ENCODE assay signal across 31 cellular contexts in genomic region chr16:7422489-7422888, GRCh38.
"Had no signal": no experiment of that assay in that cellular context is flagged by ENCODE, and none has a peak within 500 bp of the region (broad histone marks: within the 10 kb centered on the region; RNA-seq: fewer than 3 reads in every experiment).

No MANE protein-coding gene starts in this region.

- DNase-seq: activated CD4-positive, alpha-beta memory T cell treated with anti-CD3 and anti-CD28 coated beads for 36 hours; activated CD4-positive, alpha-beta T cell treated with anti-CD3 and anti-CD28 coated beads for 36 hours; activated CD4-positive, alpha-beta T cell treated with anti-CD3 and anti-CD28 coated beads, Interleukin-2, amount 10 ng/mL, durations not matched to agents 24 days and 14 days; activated CD4-positive, CD25-positive, alpha-beta regulatory T cell; activated CD4-positive, CD25-positive, alpha-beta regulatory T cell treated with anti-CD3 and anti-CD28 coated beads, Interleukin-2, amount 50 U/mL, for 72 hours; activated CD8-positive, alpha-beta memory T cell treated with anti-CD3 and anti-CD28 coated beads, Interleukin-2, amount 10 ng/mL, durations not matched to agents 7 days and 5 days; activated CD8-positive, alpha-beta memory T cell treated with anti-CD3 and anti-CD28 coated beads, Interleukin-2, amount 50 U/mL, for 4 hours; activated CD8-positive, alpha-beta T cell treated with anti-CD3 and anti-CD28 coated beads, Interleukin-2, amount 10 ng/mL, durations not matched to agents 7 days and 5 days; activated effector memory CD4-positive, alpha-beta T cell treated with anti-CD3 and anti-CD28 coated beads, Interleukin-2, amount 50 U/mL, for 16 hours; activated naive CD4-positive, alpha-beta T cell treated with anti-CD3 and anti-CD28 coated beads for 36 hours; activated naive CD8-positive, alpha-beta T cell treated with anti-CD3 and anti-CD28 coated beads for 36 hours; activated naive CD8-positive, alpha-beta T cell treated with anti-CD3 and anti-CD28 coated beads, Interleukin-2, amount 50 U/mL, for 24 hours; activated T-cell treated with anti-CD3 and anti-CD28 coated beads, Interleukin-2, amount 50 U/mL, for 1 hour; activated T-cell treated with anti-CD3 and anti-CD28 coated beads, Interleukin-2, amount 50 U/mL, for 48 hours; adrenal gland; amygdala; colonic mucosa; effector CD8-positive, alpha-beta T cell; esophagus squamous epithelium; foreskin melanocyte; T-helper 2 cell had no signal

- H3K27me3 Mint-ChIP-seq: activated CD4-positive, alpha-beta memory T cell treated with anti-CD3 and anti-CD28 coated beads for 36 hours; activated CD4-positive, alpha-beta T cell treated with anti-CD3 and anti-CD28 coated beads for 36 hours; activated CD4-positive, alpha-beta T cell treated with anti-CD3 and anti-CD28 coated beads, Interleukin-2, amount 10 ng/mL, durations not matched to agents 24 days and 14 days; activated CD8-positive, alpha-beta memory T cell treated with anti-CD3 and anti-CD28 coated beads, Interleukin-2, amount 10 ng/mL, durations not matched to agents 7 days and 5 days; activated naive CD4-positive, alpha-beta T cell treated with anti-CD3 and anti-CD28 coated beads, Interleukin-2, amount 50 U/mL, for 24 hours; activated naive CD8-positive, alpha-beta T cell treated with anti-CD3 and anti-CD28 coated beads for 36 hours; activated naive CD8-positive, alpha-beta T cell treated with anti-CD3 and anti-CD28 coated beads, Interleukin-2, amount 50 U/mL, for 24 hours; central memory CD8-positive, alpha-beta T cell had no signal

- ATAC-seq: activated CD4-positive, alpha-beta T cell treated with anti-CD3 and anti-CD28 coated beads for 36 hours; activated CD8-positive, alpha-beta memory T cell treated with anti-CD3 and anti-CD28 coated beads, Interleukin-2, amount 10 ng/mL, durations not matched to agents 7 days and 5 days; activated CD8-positive, alpha-beta T cell treated with anti-CD3 and anti-CD28 coated beads, Interleukin-2, amount 10 ng/mL, durations not matched to agents 7 days and 5 days; activated naive CD8-positive, alpha-beta T cell treated with anti-CD3 and anti-CD28 coated beads, Interleukin-2, amount 50 U/mL, for 24 hours; gastroesophageal sphincter had no signal

- H3K4me1 Mint-ChIP-seq: activated CD4-positive, alpha-beta T cell treated with anti-CD3 and anti-CD28 coated beads for 36 hours; activated CD4-positive, alpha-beta T cell treated with anti-CD3 and anti-CD28 coated beads, Interleukin-2, amount 10 ng/mL, durations not matched to agents 24 days and 14 days; activated CD8-positive, alpha-beta memory T cell treated with anti-CD3 and anti-CD28 coated beads, Interleukin-2, amount 10 ng/mL, durations not matched to agents 7 days and 5 days; activated naive CD4-positive, alpha-beta T cell treated with anti-CD3 and anti-CD28 coated beads, Interleukin-2, amount 50 U/mL, for 24 hours; activated naive CD8-positive, alpha-beta T cell treated with anti-CD3 and anti-CD28 coated beads for 36 hours; activated naive CD8-positive, alpha-beta T cell treated with anti-CD3 and anti-CD28 coated beads, Interleukin-2, amount 50 U/mL, for 24 hours; central memory CD8-positive, alpha-beta T cell had no signal

- H3K27ac ChIP-seq: adrenal gland, ascending aorta, breast epithelium, cardiac muscle cell, colonic mucosa, epithelial cell of prostate, esophagus squamous epithelium, gastroesophageal sphincter had no signal

- H3K36me3 Mint-ChIP-seq: activated CD4-positive, alpha-beta memory T cell treated with anti-CD3 and anti-CD28 coated beads for 36 hours; activated CD8-positive, alpha-beta memory T cell treated with anti-CD3 and anti-CD28 coated beads, Interleukin-2, amount 10 ng/mL, durations not matched to agents 7 days and 5 days; activated naive CD4-positive, alpha-beta T cell treated with anti-CD3 and anti-CD28 coated beads, Interleukin-2, amount 50 U/mL, for 24 hours; activated naive CD8-positive, alpha-beta T cell treated with anti-CD3 and anti-CD28 coated beads for 36 hours; brain had no signal

- H3K27ac Mint-ChIP-seq: activated CD4-positive, alpha-beta memory T cell treated with anti-CD3 and anti-CD28 coated beads for 36 hours; activated CD4-positive, alpha-beta T cell treated with anti-CD3 and anti-CD28 coated beads for 36 hours; activated CD4-positive, alpha-beta T cell treated with anti-CD3 and anti-CD28 coated beads, Interleukin-2, amount 10 ng/mL, durations not matched to agents 24 days and 14 days; activated CD8-positive, alpha-beta memory T cell treated with anti-CD3 and anti-CD28 coated beads, Interleukin-2, amount 10 ng/mL, durations not matched to agents 7 days and 5 days; activated CD8-positive, alpha-beta T cell treated with anti-CD3 and anti-CD28 coated beads, Interleukin-2, amount 10 ng/mL, durations not matched to agents 7 days and 5 days; activated naive CD4-positive, alpha-beta T cell treated with anti-CD3 and anti-CD28 coated beads for 36 hours; activated naive CD4-positive, alpha-beta T cell treated with anti-CD3 and anti-CD28 coated beads, Interleukin-2, amount 50 U/mL, for 24 hours; activated naive CD8-positive, alpha-beta T cell treated with anti-CD3 and anti-CD28 coated beads for 36 hours; activated naive CD8-positive, alpha-beta T cell treated with anti-CD3 and anti-CD28 coated beads, Interleukin-2, amount 50 U/mL, for 24 hours; activated T-helper 1 cell treated with anti-CD3 and anti-CD28 coated beads, Interleukin-12 subunit alpha, Interleukin-12 subunit beta, Interleukin-2, Interleukin-4 antibody, amounts not matched to agents 30 ng/mL and 10 ng/mL and 1 ng/mL, durations not matched to agents 14 hours and 24 hours and 36 hours; activated T-helper 2 cell treated with anti-CD3 and anti-CD28 coated beads, Interferon-gamma antibody, Interleukin-2, Interleukin-4, amounts not matched to agents 10 μg/mL and 5 μg/mL and 100 μg/mL, durations not matched to agents 14 hours and 24 hours and 36 hours had no signal

- H3K4me3 Mint-ChIP-seq: activated CD4-positive, alpha-beta memory T cell treated with anti-CD3 and anti-CD28 coated beads for 36 hours; activated CD4-positive, alpha-beta T cell treated with anti-CD3 and anti-CD28 coated beads for 36 hours; activated CD4-positive, alpha-beta T cell treated with anti-CD3 and anti-CD28 coated beads, Interleukin-2, amount 10 ng/mL, durations not matched to agents 24 days and 14 days; activated CD8-positive, alpha-beta memory T cell treated with anti-CD3 and anti-CD28 coated beads, Interleukin-2, amount 10 ng/mL, durations not matched to agents 7 days and 5 days; activated CD8-positive, alpha-beta T cell treated with anti-CD3 and anti-CD28 coated beads, Interleukin-2, amount 10 ng/mL, durations not matched to agents 7 days and 5 days; activated naive CD4-positive, alpha-beta T cell treated with anti-CD3 and anti-CD28 coated beads for 36 hours; activated naive CD4-positive, alpha-beta T cell treated with anti-CD3 and anti-CD28 coated beads, Interleukin-2, amount 50 U/mL, for 24 hours; activated naive CD8-positive, alpha-beta T cell treated with anti-CD3 and anti-CD28 coated beads for 36 hours; activated naive CD8-positive, alpha-beta T cell treated with anti-CD3 and anti-CD28 coated beads, Interleukin-2, amount 50 U/mL, for 24 hours; activated T-helper 1 cell treated with anti-CD3 and anti-CD28 coated beads, Interleukin-12 subunit alpha, Interleukin-12 subunit beta, Interleukin-2, Interleukin-4 antibody, amounts not matched to agents 30 ng/mL and 10 ng/mL and 1 ng/mL, durations not matched to agents 14 hours and 24 hours and 36 hours; central memory CD8-positive, alpha-beta T cell had no signal
